8 cellular contexts compared by ENCODE assay signal in the genomic region with DNA sequence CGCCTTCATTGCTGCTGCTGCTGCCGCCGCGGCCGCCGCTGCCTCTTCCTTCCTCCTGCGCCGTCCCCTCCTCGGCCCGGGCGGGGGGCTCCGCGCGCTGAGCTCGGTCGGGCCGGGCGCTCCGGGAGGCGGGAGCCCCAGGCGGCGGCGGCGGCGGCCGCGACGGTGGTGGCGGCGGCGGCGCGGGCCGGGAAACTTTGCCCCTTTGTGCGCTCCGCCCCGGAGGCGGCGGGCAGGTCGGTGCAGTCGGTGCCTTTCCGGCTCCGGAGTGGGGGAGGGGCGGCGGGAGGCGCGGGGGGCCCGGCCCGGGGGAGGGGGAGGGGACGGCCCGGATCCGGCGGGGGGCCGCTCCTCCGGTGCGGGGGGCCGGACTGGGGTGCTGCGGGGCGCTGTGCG. TPM values are rescaled to one million over a fixed set of nuclear protein-coding genes. Genes with fewer than 3 reads are reported as not detected.
DNase-seq lines count a peak whose midpoint lies in the region; ATAC-seq and TF ChIP-seq lines count a peak whose summit lies in the region.

No MANE protein-coding gene starts in this region.

- no peaks in the 10 kb centered on the region for H3K9me3 Mint-ChIP-seq in activated B cell treated with CpG ODN at 0.5 μM for 24 hours
- no peaks in the 10 kb centered on the region for H3K9me3 Mint-ChIP-seq in natural killer cell treated with Interleukin-12 subunit alpha and Interleukin-12 subunit beta and Interleukin-15 and Interleukin-18, amount 100 ng/mL, for 72 hours

- no peak overlapping the region for H3K27ac Mint-ChIP-seq in activated B cell treated with CpG ODN at 0.5 μM for 24 hours
- no peak overlapping the region for H3K27ac Mint-ChIP-seq in natural killer cell treated with Interleukin-12 subunit alpha and Interleukin-12 subunit beta and Interleukin-15 and Interleukin-18, amount 100 ng/mL, for 72 hours

- TF ChIP-seq CTCF in activated B cell treated with CpG ODN at 0.5 μM for 24 hours (IDR thresholded peaks at IDR 0.05) = no peak

- CTCF ChIA-PET in activated B cell treated with CpG ODN at 0.5 μM for 24 hours (lab: Charles Lee) = no interaction called here

- H3K4me3 Mint-ChIP-seq in activated B cell treated with CpG ODN at 0.5 μM for 24 hours = peak overlapping the region; percentile 61
- H3K4me3 Mint-ChIP-seq in natural killer cell treated with Interleukin-12 subunit alpha and Interleukin-12 subunit beta and Interleukin-15 and Interleukin-18, amount 100 ng/mL, for 72 hours = no peak overlapping the region

- POLR2A ChIA-PET in activated B cell treated with CpG ODN at 0.5 μM for 24 hours (lab: Charles Lee) = interaction anchor here (0.6 to 5.1 kb wide), 15 partner anchors 9 to 193 kb away, joined by 3 to 36 read pairs (median 4); a partner anchor contains a TSS

- H3K36me3 Mint-ChIP-seq in activated B cell treated with CpG ODN at 0.5 μM for 24 hours (ENCODE audit: low read depth) = peaks cover 42% of the 10 kb centered on the region
- no peaks in the 10 kb centered on the region for H3K36me3 Mint-ChIP-seq in natural killer cell treated with Interleukin-12 subunit alpha and Interleukin-12 subunit beta and Interleukin-15 and Interleukin-18, amount 100 ng/mL, for 72 hours

- no peaks in the 10 kb centered on the region for H3K27me3 Mint-ChIP-seq in activated B cell treated with CpG ODN at 0.5 μM for 24 hours
- peaks cover 13 to 18% of the 10 kb centered on the region in 2 donors for H3K27me3 Mint-ChIP-seq in natural killer cell treated with Interleukin-12 subunit alpha and Interleukin-12 subunit beta and Interleukin-15 and Interleukin-18, amount 100 ng/mL, for 72 hours

- intact Hi-C loops in activated B cell treated with CpG ODN at 0.5 μM for 24 hours (cut with micrococcal nuclease) = loop anchor here (1.0 to 5.0 kb wide), 10 partner anchors 14 to 212 kb away; a partner anchor contains a TSS

- DNase-seq in AG20443 (ENCODE audit: low spot score) (peak; percentile 40), activated B cell treated with CpG ODN at 0.5 μM for 24 hours (peak; percentile 78), NCI-H446 treated with DMSO at 0.1 percent for 48 hours (lab: John Stamatoyannopoulos, UW) (no peak), NCI-H446 (lab: John Stamatoyannopoulos, UW) (no peak)
- DNase-seq in effector CD4-positive, alpha-beta T cell = peak; percentile 66
- peak; percentile 73 for DNase-seq in natural killer cell treated with Interleukin-12 subunit alpha and Interleukin-12 subunit beta and Interleukin-15 and Interleukin-18, amount 100 ng/mL, for 72 hours (ENCODE audit: low spot score)

- H3K4me1 Mint-ChIP-seq in activated B cell treated with CpG ODN at 0.5 μM for 24 hours = peaks cover 80% of the 10 kb centered on the region
- H3K4me1 Mint-ChIP-seq in natural killer cell treated with Interleukin-12 subunit alpha and Interleukin-12 subunit beta and Interleukin-15 and Interleukin-18, amount 100 ng/mL, for 72 hours (ENCODE audit: low read depth in 2 of 2) = peaks cover 60 to 65% of the 10 kb centered on the region in 2 donors

- ATAC-seq in GM18907 (IDR thresholded peaks at IDR 0.05; ENCODE audit: unreplicated experiment) (peak; percentile 11), HG03432 (IDR thresholded peaks at IDR 0.05; ENCODE audit: unreplicated experiment) (peak; percentile 17), activated B cell treated with CpG ODN at 0.5 μM for 24 hours (ENCODE audit: low read depth) (peak; percentile 23)
- ATAC-seq in natural killer cell treated with Interleukin-12 subunit alpha and Interleukin-12 subunit beta and Interleukin-15 and Interleukin-18, amount 100 ng/mL, for 72 hours = peak; percentile 63 to 68

RNA-seq across cellular contexts. Expression of a gene that starts 0.2 kb away (rescaled TPM):
- total RNA-seq in activated B cell treated with CpG ODN at 0.5 μM for 24 hours = 52.6 and 60.1 TPM in 2 replicates
- 10 to 100 TPM; 29.3 to 70.3 TPM for total RNA-seq in natural killer cell treated with Interleukin-12 subunit alpha and Interleukin-12 subunit beta and Interleukin-15 and Interleukin-18, amount 100 ng/mL, for 72 hours

RNA-seq across cellular contexts. Expression of a gene that starts 58.2 kb away (rescaled TPM):
- 70.1 and 77.4 TPM in 2 replicates for total RNA-seq in activated B cell treated with CpG ODN at 0.5 μM for 24 hours
- total RNA-seq in natural killer cell treated with Interleukin-12 subunit alpha and Interleukin-12 subunit beta and Interleukin-15 and Interleukin-18, amount 100 ng/mL, for 72 hours = 10 to 100 TPM; 87.1 to 92.6 TPM

Comparison
In these comparisons a context has a peak if more than half of its experiments do, and no peak if none do; other contexts are left out.
1. DNase-seq: peak in AG20443 (single experiment), activated B cell treated with CpG ODN at 0.5 μM for 24 hours (single experiment), effector CD4-positive, alpha-beta T cell (single experiment) and natural killer cell treated with Interleukin-12 subunit alpha and Interleukin-12 subunit beta and Interleukin-15 and Interleukin-18, amount 100 ng/mL, for 72 hours (single experiment); none in NCI-H446 treated with DMSO at 0.1 percent for 48 hours (single experiment) and NCI-H446 (0 of 2).
2. ATAC-seq: peak in every context shown above with its lines; median percentile 66 in natural killer cell treated with Interleukin-12 subunit alpha and Interleukin-12 subunit beta and Interleukin-15 and Interleukin-18, amount 100 ng/mL, for 72 hours; 23 in activated B cell treated with CpG ODN at 0.5 μM for 24 hours; 17 in HG03432; 11 in GM18907.